In the genomic region with DNA sequence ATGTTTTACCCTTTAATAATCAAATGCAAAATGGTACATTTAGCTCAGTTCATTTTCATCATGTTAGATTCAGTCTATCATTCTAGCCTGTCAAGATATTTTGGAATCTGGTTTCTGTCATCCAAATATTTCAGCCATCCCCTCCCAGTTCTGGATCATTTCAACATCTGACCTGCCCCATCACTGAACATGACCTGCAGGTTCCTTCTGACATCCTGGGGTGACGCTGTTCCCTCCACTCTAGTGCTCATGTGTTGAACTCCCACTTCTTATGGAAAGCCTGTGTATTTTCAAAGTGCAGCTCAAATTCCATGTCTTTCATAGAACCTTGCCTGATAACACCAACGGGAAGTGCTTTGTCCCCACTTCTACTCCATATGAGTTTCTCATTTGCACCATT, we compare ENCODE assay signal across 19 cellular contexts.
DNase-seq lines count a peak whose midpoint lies in the region; ATAC-seq and TF ChIP-seq lines count a peak whose summit lies in the region.
"Had no signal": no experiment of that assay in that cellular context is flagged by ENCODE, and none has a peak within 500 bp of the region (broad histone marks: within the 10 kb centered on the region; RNA-seq: fewer than 3 reads in every experiment).

No MANE protein-coding gene starts in this region.

- no peak overlapping the region for H3K14ac ChIP-seq in trophoblast cell (ENCODE audit: low read length)

- no peaks in the 10 kb centered on the region for H3K27me3 ChIP-seq in GM23338 (ENCODE audit: insufficient read depth)
- no peaks in the 10 kb centered on the region for H3K27me3 ChIP-seq in trophoblast cell (ENCODE audit: insufficient read depth, low read length)

- no peak overlapping the region for H2AK5ac ChIP-seq in trophoblast cell (ENCODE audit: low read length)

- 0 out of 2 replicates have a peak, but pooled peaks cover 6% of the 10 kb centered on the region for H3K9me2 ChIP-seq in GM23338 (ENCODE audit: insufficient read depth)

- H3K36me3 Mint-ChIP-seq in GM23338 (ENCODE audit: low read depth), result no peaks in the 10 kb centered on the region
- H3K36me3 Mint-ChIP-seq: CD8-positive, alpha-beta T cell had no signal

- no peak overlapping the region for H2BK5ac ChIP-seq in trophoblast cell (ENCODE audit: low read depth, low read length, poor library complexity)

- no peaks in the 10 kb centered on the region for H3K27me3 Mint-ChIP-seq in GM23338 (ENCODE audit: insufficient read depth, low read depth, poor library complexity)
- H3K27me3 Mint-ChIP-seq: CD4-positive, alpha-beta T cell had no signal

- H3K36me3 ChIP-seq in GM23338 (ENCODE audit: insufficient read depth), result no peaks in the 10 kb centered on the region
- H3K36me3 ChIP-seq in trophoblast cell (ENCODE audit: control insufficient read depth in 1 of 2, insufficient read depth in 2 of 2, low read length in 2 of 2), result no peaks in the 10 kb centered on the region
- H3K36me3 ChIP-seq: BLaER1 treated with 17β-estradiol and CSF1 and Interleukin-3, amounts not matched to agents 10 nM and 100 nM had no signal

- peaks cover 13% of the 10 kb centered on the region; the same call in 1 of the 3 replicates for H3K9me3 Mint-ChIP-seq in GM23338

- peaks cover 5% of the 10 kb centered on the region; the same call in 2 of the 3 replicates for H3K4me1 Mint-ChIP-seq in GM23338
- H3K4me1 Mint-ChIP-seq: B cell had no signal

- H3K4me1 ChIP-seq in GM23338 (ENCODE audit: insufficient read depth) (peaks cover 7% of the 10 kb centered on the region), trophoblast cell (ENCODE audit: control insufficient read depth in 1 of 2, insufficient read depth in 2 of 2, low read length in 2 of 2) (peaks cover 0 to 4% of the 10 kb centered on the region in 2 experiments)
- H3K4me1 ChIP-seq: A549; BLaER1 treated with 17β-estradiol and CSF1 and Interleukin-3, amounts not matched to agents 10 nM and 100 nM; Caco-2 had no signal

- no peak overlapping the region for H3K4me3 ChIP-seq in GM23338
- H3K4me3 ChIP-seq in trophoblast cell (ENCODE audit: low read depth, low read length), result no peak overlapping the region
- H3K4me3 ChIP-seq: A549; BLaER1 treated with 17β-estradiol and CSF1 and Interleukin-3, amounts not matched to agents 10 nM and 100 nM had no signal

- no peak overlapping the region for H4K91ac ChIP-seq in trophoblast cell (ENCODE audit: low read depth, low read length)

- TF ChIP-seq CTCF in GM23338 (conservative IDR thresholded peaks at IDR 0.05; ENCODE audit: low read depth in 2 of 2), result no peak

- no CpG with 5 or more reads among the region's 2 CpGs for WGBS in trophoblast cell (ENCODE audit: extremely low coverage, insufficient coverage, insufficient read length)

- peak; percentile 18 for DNase-seq in DMS79 treated with DMSO at 0.1 percent for 48 hours (lab: John Stamatoyannopoulos, UW)
- DNase-seq in DMS79 (lab: John Stamatoyannopoulos, UW), result no peak
- DNase-seq in GM23338 (ENCODE audit: low spot score), result no peak
- DNase-seq in amniotic epithelial cell (ENCODE audit: low read depth), result peak; percentile 16
- no peak for DNase-seq in trophoblast cell
- no peak for DNase-seq in NCI-H2196 (lab: John Stamatoyannopoulos, UW; ENCODE audit: unreplicated experiment)
- DNase-seq in NCI-H345 treated with DMSO at 0.1 percent for 48 hours (lab: John Stamatoyannopoulos, UW; ENCODE audit: unreplicated experiment), result no peak
- DNase-seq in HuH-7 (ENCODE audit: low spot score), result no peak
- DNase-seq: AML-193; Caco-2; Calu3; CD4-positive, alpha-beta T cell; CD8-positive, alpha-beta T cell; GF-D8 had no signal

- no peak overlapping the region for H3K4me3 Mint-ChIP-seq in GM23338
- H3K4me3 Mint-ChIP-seq: B cell; CD4-positive, alpha-beta T cell; CD8-positive, alpha-beta T cell had no signal

- H3K27ac ChIP-seq in GM23338 (ENCODE audit: low read depth) (no peak overlapping the region), trophoblast cell (ENCODE audit: low read depth, low read length) (peak overlapping the region; percentile 72)
- H3K27ac ChIP-seq: 22Rv1; A549; BLaER1 treated with 17β-estradiol and CSF1 and Interleukin-3, amounts not matched to agents 10 nM and 100 nM; C4-2B had no signal

- H3K27ac Mint-ChIP-seq in GM23338, result no peak overlapping the region
- H3K27ac Mint-ChIP-seq: B cell; CD4-positive, alpha-beta T cell; CD8-positive, alpha-beta T cell had no signal

- H3K9me3 ChIP-seq in trophoblast cell (ENCODE audit: insufficient read depth, low read depth, low read length), result no peaks in the 10 kb centered on the region
- H3K9me3 ChIP-seq: Caco-2 had no signal

- H2BK120ac ChIP-seq in trophoblast cell (ENCODE audit: insufficient read depth, low read length, poor library complexity), result no peak overlapping the region

- ATAC-seq in GM23338, result no peak
- ATAC-seq: A549; CD8-positive, alpha-beta T cell had no signal

- H3K79me2 ChIP-seq in GM23338 (replicated peaks; ENCODE audit: insufficient read depth) (no peaks in the 10 kb centered on the region), trophoblast cell (ENCODE audit: control insufficient read depth, insufficient read depth, low read length, poor library complexity) (no peaks in the 10 kb centered on the region)

- H3K9ac ChIP-seq in trophoblast cell (ENCODE audit: low read length), result no peak overlapping the region
- H3K9ac ChIP-seq: BLaER1 treated with 17β-estradiol and CSF1 and Interleukin-3, amounts not matched to agents 10 nM and 100 nM had no signal

- no peak overlapping the region for H4K12ac ChIP-seq in trophoblast cell (ENCODE audit: low read depth, low read length)

- no peak overlapping the region for H3K23ac ChIP-seq in trophoblast cell (ENCODE audit: low read length)

- H2AFZ ChIP-seq in GM23338 (no peak overlapping the region), trophoblast cell (ENCODE audit: insufficient read depth, low read length, poor library complexity) (no peak overlapping the region)

- H2BK12ac ChIP-seq in trophoblast cell (ENCODE audit: low read length), result no peak overlapping the region

- H4K8ac ChIP-seq in trophoblast cell (ENCODE audit: low read depth, low read length), result no peak overlapping the region

- H3K4me2 ChIP-seq in GM23338 (peak overlapping the region; percentile 55), trophoblast cell (ENCODE audit: low read length) (no peak overlapping the region)
- H3K4me2 ChIP-seq: A549; BLaER1 treated with 17β-estradiol and CSF1 and Interleukin-3, amounts not matched to agents 10 nM and 100 nM had no signal

- H4K20me1 ChIP-seq in GM23338 (replicated peaks; ENCODE audit: insufficient read depth), result no peaks in the 10 kb centered on the region
- H4K20me1 ChIP-seq: BLaER1 treated with 17β-estradiol and CSF1 and Interleukin-3, amounts not matched to agents 10 nM and 100 nM had no signal

- H3K4ac ChIP-seq in trophoblast cell (ENCODE audit: low read depth, low read length), result no peak overlapping the region

- H3K18ac ChIP-seq in trophoblast cell (ENCODE audit: low read length), result no peak overlapping the region

- peaks cover 10% of the 10 kb centered on the region for H3K79me1 ChIP-seq in trophoblast cell (ENCODE audit: low read length)

- H3F3A ChIP-seq in GM23338 (replicated peaks; ENCODE audit: low read depth), result no peaks in the 10 kb centered on the region

TF ChIP-seq in GM23338, 12 proteins besides CTCF, POLR2A, EP300 and RAD21 (continues in another document):
- TF ChIP-seq NANOG (IDR thresholded peaks at IDR 0.05; ENCODE audit: borderline replicate concordance), result no peak; the same call in 1 of the 2 replicates
- no peak for TF ChIP-seq POLR2AphosphoS5 (IDR thresholded peaks at IDR 0.05; ENCODE audit: low read depth)
- TF ChIP-seq, protein P1, sequence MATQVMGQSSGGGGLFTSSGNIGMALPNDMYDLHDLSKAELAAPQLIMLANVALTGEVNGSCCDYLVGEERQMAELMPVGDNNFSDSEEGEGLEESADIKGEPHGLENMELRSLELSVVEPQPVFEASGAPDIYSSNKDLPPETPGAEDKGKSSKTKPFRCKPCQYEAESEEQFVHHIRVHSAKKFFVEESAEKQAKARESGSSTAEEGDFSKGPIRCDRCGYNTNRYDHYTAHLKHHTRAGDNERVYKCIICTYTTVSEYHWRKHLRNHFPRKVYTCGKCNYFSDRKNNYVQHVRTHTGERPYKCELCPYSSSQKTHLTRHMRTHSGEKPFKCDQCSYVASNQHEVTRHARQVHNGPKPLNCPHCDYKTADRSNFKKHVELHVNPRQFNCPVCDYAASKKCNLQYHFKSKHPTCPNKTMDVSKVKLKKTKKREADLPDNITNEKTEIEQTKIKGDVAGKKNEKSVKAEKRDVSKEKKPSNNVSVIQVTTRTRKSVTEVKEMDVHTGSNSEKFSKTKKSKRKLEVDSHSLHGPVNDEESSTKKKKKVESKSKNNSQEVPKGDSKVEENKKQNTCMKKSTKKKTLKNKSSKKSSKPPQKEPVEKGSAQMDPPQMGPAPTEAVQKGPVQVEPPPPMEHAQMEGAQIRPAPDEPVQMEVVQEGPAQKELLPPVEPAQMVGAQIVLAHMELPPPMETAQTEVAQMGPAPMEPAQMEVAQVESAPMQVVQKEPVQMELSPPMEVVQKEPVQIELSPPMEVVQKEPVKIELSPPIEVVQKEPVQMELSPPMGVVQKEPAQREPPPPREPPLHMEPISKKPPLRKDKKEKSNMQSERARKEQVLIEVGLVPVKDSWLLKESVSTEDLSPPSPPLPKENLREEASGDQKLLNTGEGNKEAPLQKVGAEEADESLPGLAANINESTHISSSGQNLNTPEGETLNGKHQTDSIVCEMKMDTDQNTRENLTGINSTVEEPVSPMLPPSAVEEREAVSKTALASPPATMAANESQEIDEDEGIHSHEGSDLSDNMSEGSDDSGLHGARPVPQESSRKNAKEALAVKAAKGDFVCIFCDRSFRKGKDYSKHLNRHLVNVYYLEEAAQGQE (IDR thresholded peaks at IDR 0.05; ENCODE audit: unreplicated experiment), result no peak
- TF ChIP-seq STAT1 (IDR thresholded peaks at IDR 0.05; ENCODE audit: unreplicated experiment), result no peak
- TF ChIP-seq, protein P2, sequence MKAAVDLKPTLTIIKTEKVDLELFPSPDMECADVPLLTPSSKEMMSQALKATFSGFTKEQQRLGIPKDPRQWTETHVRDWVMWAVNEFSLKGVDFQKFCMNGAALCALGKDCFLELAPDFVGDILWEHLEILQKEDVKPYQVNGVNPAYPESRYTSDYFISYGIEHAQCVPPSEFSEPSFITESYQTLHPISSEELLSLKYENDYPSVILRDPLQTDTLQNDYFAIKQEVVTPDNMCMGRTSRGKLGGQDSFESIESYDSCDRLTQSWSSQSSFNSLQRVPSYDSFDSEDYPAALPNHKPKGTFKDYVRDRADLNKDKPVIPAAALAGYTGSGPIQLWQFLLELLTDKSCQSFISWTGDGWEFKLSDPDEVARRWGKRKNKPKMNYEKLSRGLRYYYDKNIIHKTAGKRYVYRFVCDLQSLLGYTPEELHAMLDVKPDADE (IDR thresholded peaks at IDR 0.05), result no peak
- no peak for TF ChIP-seq EZH2 (IDR thresholded peaks at IDR 0.05; ENCODE audit: low read depth, unreplicated experiment)

Comparison
In these comparisons a context has a peak if more than half of its experiments do, and no peak if none do; other contexts are left out.
1. DNase-seq: peak in DMS79 treated with DMSO at 0.1 percent for 48 hours (single experiment) and amniotic epithelial cell (single experiment); none in DMS79 (single experiment), GM23338 (single experiment), trophoblast cell (0 of 2), NCI-H2196 (single experiment), NCI-H345 treated with DMSO at 0.1 percent for 48 hours (single experiment) and HuH-7 (single experiment).